13 cellular contexts compared by ENCODE assay signal in the genomic region with DNA sequence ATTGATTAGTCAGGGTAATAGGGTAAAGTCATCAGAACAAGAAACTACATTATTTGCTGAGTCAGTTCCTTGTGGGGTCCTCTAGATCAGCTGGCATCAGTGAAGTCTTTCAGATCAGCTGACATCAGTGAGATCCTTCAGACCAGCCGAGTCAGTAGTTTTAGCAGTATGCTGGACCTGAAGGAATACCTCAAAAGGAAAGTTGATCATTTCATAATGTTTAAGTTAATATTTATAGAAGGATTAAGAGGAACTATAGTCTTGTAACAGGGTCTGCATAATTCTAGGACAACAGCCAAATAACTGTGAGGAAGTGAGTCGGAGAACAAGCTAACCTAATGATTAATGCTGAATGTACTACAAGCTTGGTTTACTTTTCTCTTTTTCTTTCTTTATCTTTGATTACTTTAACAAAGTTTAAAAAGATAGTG. TPM values are rescaled to one million over a fixed set of nuclear protein-coding genes. Genes with fewer than 3 reads are reported as not detected.
DNase-seq lines count a peak whose midpoint lies in the region; ATAC-seq, FAIRE-seq and TF ChIP-seq lines count a peak whose summit lies in the region.
"Had no signal": no experiment of that assay in that cellular context is flagged by ENCODE, and none has a peak within 500 bp of the region (broad histone marks: within the 10 kb centered on the region; RNA-seq: fewer than 3 reads in every experiment).

No MANE protein-coding gene starts in this region.

- no peaks in the 10 kb centered on the region for H3K4me1 Mint-ChIP-seq in activated T-cell treated with anti-CD3 and anti-CD28 coated beads, Interleukin-2, amount 50 U/mL, for 4 hours (ENCODE audit: low read depth)
- no peaks in the 10 kb centered on the region for H3K4me1 Mint-ChIP-seq in glutamatergic neuron (ENCODE audit: low read depth, unreplicated experiment)

- no peaks in the 10 kb centered on the region for H3K36me3 Mint-ChIP-seq in activated T-cell treated with anti-CD3 and anti-CD28 coated beads, Interleukin-2, amount 50 U/mL, for 4 hours (ENCODE audit: insufficient read depth)
- no peaks in the 10 kb centered on the region for H3K36me3 Mint-ChIP-seq in glutamatergic neuron (ENCODE audit: unreplicated experiment)

- FAIRE-seq in RCC 7860 (lab: Jason Lieb, UNC) (peak; percentile 99), small intestine (lab: Jason Lieb, UNC) (no peak)

- no peak for TF ChIP-seq CTCF in glutamatergic neuron (IDR thresholded peaks at IDR 0.05; ENCODE audit: partially characterized antibody, unreplicated experiment)

- no peaks in the 10 kb centered on the region for H3K9me3 Mint-ChIP-seq in activated T-cell treated with anti-CD3 and anti-CD28 coated beads, Interleukin-2, amount 50 U/mL, for 4 hours
- H3K9me3 Mint-ChIP-seq in glutamatergic neuron (ENCODE audit: unreplicated experiment): no peaks in the 10 kb centered on the region
- H3K9me3 Mint-ChIP-seq: activated CD8-positive, alpha-beta T cell treated with anti-CD3 and anti-CD28 coated beads for 36 hours had no signal

- no peaks in the 10 kb centered on the region for H3K27me3 Mint-ChIP-seq in activated T-cell treated with anti-CD3 and anti-CD28 coated beads, Interleukin-2, amount 50 U/mL, for 4 hours (ENCODE audit: low read depth)
- H3K27me3 Mint-ChIP-seq in glutamatergic neuron (ENCODE audit: unreplicated experiment): no peaks in the 10 kb centered on the region
- H3K27me3 Mint-ChIP-seq: activated CD8-positive, alpha-beta T cell treated with anti-CD3 and anti-CD28 coated beads for 36 hours had no signal

- H3K27ac ChIP-seq in small intestine (ENCODE audit: low read depth in 1 of 2, low read length in 1 of 2): no peak overlapping the region
- H3K27ac ChIP-seq: SK-N-MC, skin epidermis had no signal

- no peaks in the 10 kb centered on the region for H3K36me3 ChIP-seq in small intestine (ENCODE audit: control insufficient read depth in 2 of 2, insufficient read depth in 2 of 2, low read length in 2 of 2)

- DNase-seq in RCC 7860 (ENCODE audit: low spot score) (peak; percentile 97), fibroblast of gingiva (ENCODE audit: low read depth) (peak; percentile 5), small intestine (peak; percentile 53), glutamatergic neuron (no peak), NCI-H2227 (lab: John Stamatoyannopoulos, UW; ENCODE audit: unreplicated experiment) (no peak)
- DNase-seq in activated T-cell treated with anti-CD3 and anti-CD28 coated beads, Interleukin-2, amount 50 U/mL, for 4 hours: no peak
- DNase-seq: activated CD8-positive, alpha-beta T cell treated with anti-CD3 and anti-CD28 coated beads for 36 hours; amniotic stem cell; Karpas-422 had no signal

- H3K4me3 Mint-ChIP-seq in activated T-cell treated with anti-CD3 and anti-CD28 coated beads, Interleukin-2, amount 50 U/mL, for 4 hours: no peak overlapping the region
- no peak overlapping the region for H3K4me3 Mint-ChIP-seq in glutamatergic neuron (ENCODE audit: unreplicated experiment)
- H3K4me3 Mint-ChIP-seq: activated CD8-positive, alpha-beta T cell treated with anti-CD3 and anti-CD28 coated beads for 36 hours had no signal

- WGBS in small intestine, 3 donors: 4 to 9% (median 5%) methylated on average over 2 of the region's 2 CpGs

- ATAC-seq in GM21786 (IDR thresholded peaks at IDR 0.05; ENCODE audit: unreplicated experiment): peak; percentile 54
- no peak for ATAC-seq in activated T-cell treated with anti-CD3 and anti-CD28 coated beads, Interleukin-2, amount 50 U/mL, for 4 hours
- ATAC-seq: activated CD8-positive, alpha-beta T cell treated with anti-CD3 and anti-CD28 coated beads for 36 hours had no signal

- H3K4me1 ChIP-seq in small intestine (ENCODE audit: control insufficient read depth in 2 of 2, insufficient read depth in 1 of 2, low read depth in 1 of 2, low read length in 1 of 2): no peaks in the 10 kb centered on the region

- H3K9me3 ChIP-seq in small intestine (ENCODE audit: control insufficient read depth, low read depth): no peaks in the 10 kb centered on the region

- no peaks in the 10 kb centered on the region for H3K27me3 ChIP-seq in small intestine (ENCODE audit: control insufficient read depth in 2 of 2, insufficient read depth in 2 of 2, low read length in 2 of 2)

- no peak overlapping the region for H3K4me3 ChIP-seq in small intestine (ENCODE audit: low read depth in 1 of 2, low read length in 2 of 2)
- H3K4me3 ChIP-seq: SK-N-MC, skin epidermis had no signal

- no peak overlapping the region for H3K27ac Mint-ChIP-seq in glutamatergic neuron (ENCODE audit: unreplicated experiment)
- H3K27ac Mint-ChIP-seq: activated CD8-positive, alpha-beta T cell treated with anti-CD3 and anti-CD28 coated beads for 36 hours had no signal

RNA-seq across cellular contexts. Expression of a gene that starts 1.0 kb away (rescaled TPM):
- polyA plus RNA-seq in small intestine: 100 to 1,000 TPM in 1 of 3 donors, 10 to 100 TPM in 2; 20.7 to 106 (median 41.8) TPM
- total RNA-seq in activated T-cell treated with anti-CD3 and anti-CD28 coated beads, Interleukin-2, amount 50 U/mL, for 4 hours: under 1 TPM in 1 of 3 donors, not detected in 2; 0.18 TPM
- total RNA-seq in glutamatergic neuron (ENCODE audit: unreplicated experiment): not detected
- total RNA-seq: activated CD8-positive, alpha-beta T cell treated with anti-CD3 and anti-CD28 coated beads for 36 hours; Daoy had no signal

Comparison
In these comparisons a context has a peak if more than half of its experiments do, and no peak if none do; other contexts are left out.
1. DNase-seq: peak in RCC 7860 (single experiment), fibroblast of gingiva (single experiment) and small intestine (single experiment); none in activated T-cell treated with anti-CD3 and anti-CD28 coated beads, Interleukin-2, amount 50 U/mL, for 4 hours (single experiment), glutamatergic neuron (single experiment) and NCI-H2227 (single experiment).